ENCODE assay signal across 27 cellular contexts in the genomic region with DNA sequence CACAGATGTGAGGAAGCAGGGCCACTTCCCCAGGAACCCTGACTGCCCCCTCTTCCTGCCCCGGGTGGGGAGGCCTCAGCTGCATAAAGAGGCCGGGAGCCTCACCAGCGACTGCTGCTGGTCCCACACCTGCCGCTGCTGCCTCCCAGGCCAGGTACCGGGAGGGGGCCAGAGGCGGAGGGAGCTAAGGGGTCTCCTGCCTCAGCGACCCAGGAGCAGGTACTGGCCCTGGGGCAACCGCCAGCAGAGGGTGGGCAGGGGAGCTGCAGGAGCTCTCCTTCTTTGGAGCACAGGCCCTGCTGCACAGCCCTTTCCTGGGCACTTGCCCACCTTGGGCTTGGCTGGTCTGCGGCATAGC. TPM values are rescaled to one million over a fixed set of nuclear protein-coding genes. Genes with fewer than 3 reads are reported as not detected.
DNase-seq lines count a peak whose midpoint lies in the region; ATAC-seq, FAIRE-seq and TF ChIP-seq lines count a peak whose summit lies in the region.
"Had no signal": no experiment of that assay in that cellular context is flagged by ENCODE, and none has a peak within 500 bp of the region (broad histone marks: within the 10 kb centered on the region; RNA-seq: fewer than 3 reads in every experiment).

No MANE protein-coding gene starts in this region.

- intact Hi-C loops in Right ventricle myocardium superior (cut with DNase I) (no loop called here), Right ventricle myocardium inferior (cut with DNase I) (no loop called here), kidney (cut with DNase I) (no loop called here)

- peak; percentile 36 for DNase-seq in Right ventricle myocardium superior
- DNase-seq in Right ventricle myocardium inferior (ENCODE audit: missing footprints) = no peak
- no peak for DNase-seq in RWPE1 (ENCODE audit: low spot score)
- DNase-seq in kidney = peak; percentile 66
- DNase-seq in mucosa of gallbladder (ENCODE audit: low spot score) = no peak
- no peak for DNase-seq in iPS-NIHi7 (ENCODE audit: extremely low spot score)
- DNase-seq in NOMO-1 treated with DMSO at 0.1 percent for 48 hours (lab: John Stamatoyannopoulos, UW; ENCODE audit: unreplicated experiment) = no peak
- DNase-seq: activated CD4-positive, alpha-beta T cell treated with anti-CD3 and anti-CD28 coated beads, Interleukin-2, amount 10 ng/mL, durations not matched to agents 24 days and 14 days; activated naive CD4-positive, alpha-beta T cell; AML-193; colonic mucosa; effector CD8-positive, alpha-beta T cell; HFFc6; hypothalamus; immature natural killer cell; NCI-H1436 treated with DMSO at 0.1 percent for 48 hours; NCI-H226; NCI-H526 treated with DMSO at 0.1 percent for 48 hours; small intestine; T1000; testis had no signal

- CTCF ChIA-PET in RWPE1 (lab: Yijun Ruan, JAX) = interaction anchor here (1.9 kb wide), 1 partner anchor 9 kb away, joined by 6 read pairs; the partner anchor contains the start of gene IBA57

- no peak overlapping the region for H3K9ac ChIP-seq in kidney (ENCODE audit: low read length in 2 of 2)

- no peaks in the 10 kb centered on the region for H3K27me3 ChIP-seq in thymus (ENCODE audit: control insufficient read depth, insufficient read depth)
- H3K27me3 ChIP-seq: colonic mucosa, testis had no signal

- peaks cover 0 to 6% of the 10 kb centered on the region in 2 donors for H3K4me1 ChIP-seq in kidney (ENCODE audit: control insufficient read depth in 1 of 2, insufficient read depth in 1 of 2, low read depth in 1 of 2, low read length in 2 of 2)
- peaks cover 34% of the 10 kb centered on the region for H3K4me1 ChIP-seq in thymus (ENCODE audit: control insufficient read depth, insufficient read depth, low read length)
- H3K4me1 ChIP-seq: colonic mucosa had no signal

- no peak for FAIRE-seq in kidney (lab: Jason Lieb, UNC)
- FAIRE-seq: GM18507, small intestine had no signal

- ATAC-seq in Right ventricle myocardium superior (ENCODE audit: poor library complexity) = no peak
- ATAC-seq in Right ventricle myocardium inferior = no peak
- ATAC-seq: GM23338, left lobe of liver had no signal

- 13% methylated on average over 9 of the region's 9 CpGs for WGBS in thymus

- no peak overlapping the region for H3K4me3 ChIP-seq in kidney (ENCODE audit: low read length in 2 of 2)
- peak overlapping the region; percentile 2 for H3K4me3 ChIP-seq in thymus (ENCODE audit: low read length)
- H3K4me3 ChIP-seq: colonic mucosa, GM23338, testis had no signal

- H3K9me3 ChIP-seq in kidney (ENCODE audit: control insufficient read depth in 1 of 2, low read length in 2 of 2) = no peaks in the 10 kb centered on the region
- no peaks in the 10 kb centered on the region for H3K9me3 ChIP-seq in thymus (ENCODE audit: control insufficient read depth)
- H3K9me3 ChIP-seq: colonic mucosa, testis had no signal

- peak overlapping the region; percentile 100 for H3K27ac ChIP-seq in RWPE1
- no peak overlapping the region for H3K27ac ChIP-seq in kidney (ENCODE audit: low read depth in 2 of 2, low read length in 2 of 2)
- peak overlapping the region; percentile 70 for H3K27ac ChIP-seq in thymus (ENCODE audit: low read depth)
- H3K27ac ChIP-seq: colonic mucosa, testis had no signal

- TF ChIP-seq CTCF in RWPE1 (conservative IDR thresholded peaks at IDR 0.05; ENCODE audit: low read depth) = no peak
- TF ChIP-seq CTCF in kidney (IDR thresholded peaks at IDR 0.05; ENCODE audit: borderline replicate concordance, extremely low read depth, insufficient read depth) = no peak

- POLR2A ChIA-PET in RWPE1 (lab: Yijun Ruan, JAX; ENCODE audit: low non-redundant PET) = interaction anchor here (1.2 kb wide), 1 partner anchor 9 kb away, joined by 5 read pairs; no protein-coding TSS in a partner anchor

- no peaks in the 10 kb centered on the region for H3K36me3 ChIP-seq in kidney (ENCODE audit: control insufficient read depth in 1 of 2, insufficient read depth in 2 of 2, low read length in 2 of 2)
- peaks cover 7% of the 10 kb centered on the region for H3K36me3 ChIP-seq in thymus (ENCODE audit: control insufficient read depth, insufficient read depth)
- H3K36me3 ChIP-seq: colonic mucosa had no signal

RNA-seq across cellular contexts. Expression of gene GJC2, which starts 6.8 kb away (rescaled TPM):
- 1.6 TPM for total RNA-seq in Right ventricle myocardium superior
- 1.6 TPM for total RNA-seq in Right ventricle myocardium inferior
- 6.0 TPM for total RNA-seq in kidney
- 0.73 TPM for polyA plus RNA-seq in kidney (ENCODE audit: insufficient read depth, low read depth, low replicate concordance)
- 1.2 TPM for polyA plus RNA-seq in thymus
- 2.8 TPM for total RNA-seq in mucosa of gallbladder
- polyA plus RNA-seq: CD4-positive, alpha-beta memory T cell; IgD-negative memory B cell; immature natural killer cell had no signal

RNA-seq across cellular contexts. Expression of gene IBA57, which starts 9.1 kb away (rescaled TPM):
- total RNA-seq in Right ventricle myocardium superior = 14.8 TPM
- total RNA-seq in Right ventricle myocardium inferior = 12.7 TPM
- total RNA-seq in kidney = 13.0 TPM
- 4.7 TPM for polyA plus RNA-seq in kidney (ENCODE audit: insufficient read depth, low read depth, low replicate concordance)
- polyA plus RNA-seq in thymus = 1.7 TPM
- total RNA-seq in mucosa of gallbladder = 12.8 TPM

RNA-seq across cellular contexts. Expression of gene GUK1, which starts 16.4 kb away (rescaled TPM):
- total RNA-seq in Right ventricle myocardium superior (143 TPM), Right ventricle myocardium inferior (162 TPM), kidney (221 TPM), mucosa of gallbladder (235 TPM)
- polyA plus RNA-seq in kidney (ENCODE audit: insufficient read depth, low read depth, low replicate concordance) (410 TPM), thymus (370 TPM)

RNA-seq across cellular contexts. Expression of gene MRPL55, which starts 47.4 kb away (rescaled TPM):
- total RNA-seq in Right ventricle myocardium superior (65.6 TPM), Right ventricle myocardium inferior (57.0 TPM), kidney (37.8 TPM), mucosa of gallbladder (56.1 TPM)
- polyA plus RNA-seq in kidney (ENCODE audit: insufficient read depth, low read depth, low replicate concordance) (141 TPM), thymus (96.7 TPM)

RNA-seq across cellular contexts. Expression of gene OBSCN, which starts 51.3 kb away (rescaled TPM):
- total RNA-seq in Right ventricle myocardium superior = 316 TPM
- total RNA-seq in Right ventricle myocardium inferior = 275 TPM
- total RNA-seq in kidney = 30.0 TPM
- 14.5 TPM for polyA plus RNA-seq in kidney (ENCODE audit: insufficient read depth, low read depth, low replicate concordance)
- polyA plus RNA-seq in thymus = 75.9 TPM
- total RNA-seq in mucosa of gallbladder = 25.8 TPM

Comparison
In these comparisons a context has a peak if more than half of its experiments do, and no peak if none do; other contexts are left out.
1. DNase-seq: peak in Right ventricle myocardium superior (single experiment) and kidney (single experiment); none in Right ventricle myocardium inferior (single experiment), RWPE1 (single experiment), mucosa of gallbladder (single experiment), iPS-NIHi7 (single experiment) and NOMO-1 treated with DMSO at 0.1 percent for 48 hours (single experiment).
2. H3K27ac ChIP-seq: peak in RWPE1 (single experiment) and thymus (single experiment); none in kidney (0 of 2).